Comparison of ENCODE assay signal across 11 cellular contexts in genomic region chr12:132554857-132555630, GRCh38. TPM values are rescaled to one million over a fixed set of nuclear protein-coding genes. Genes with fewer than 3 reads are reported as not detected.
DNase-seq lines count a peak whose midpoint lies in the region; ATAC-seq, FAIRE-seq and TF ChIP-seq lines count a peak whose summit lies in the region.
"Had no signal": no experiment of that assay in that cellular context is flagged by ENCODE, and none has a peak within 500 bp of the region (broad histone marks: within the 10 kb centered on the region; RNA-seq: fewer than 3 reads in every experiment).

No MANE protein-coding gene starts in this region.

- TF ChIP-seq POLR2A in spleen (IDR thresholded peaks at IDR 0.05) (no peak), stomach (IDR thresholded peaks at IDR 0.05) (no peak)

- H3K27me3 ChIP-seq in Loucy (ENCODE audit: insufficient read depth, low read length, poor library complexity, severe bottlenecking) (no peaks in the 10 kb centered on the region), bronchial epithelial cell (ENCODE audit: control insufficient read depth, insufficient read depth, low read length) (no peaks in the 10 kb centered on the region), spleen (replicated peaks in 1 of 7) (peaks cover 0 to 20% (median 0%) of the 10 kb centered on the region in 7 donors), stomach (peaks cover 0 to 11% (median 0%) of the 10 kb centered on the region in 3 donors)

- H2AFZ ChIP-seq in Loucy (ENCODE audit: low read length), result no peak overlapping the region

- peaks cover 4% of the 10 kb centered on the region; the same call in 1 of the 2 replicates for H3F3A ChIP-seq in Loucy (ENCODE audit: low read depth)

- CTCF ChIA-PET in activated naive CD4-positive, alpha-beta T cell treated with anti-CD3 and anti-CD28 coated beads for 36 hours (lab: Charles Lee), result interaction anchor here (0.7 to 1.6 kb wide), 2 partner anchors 141 to 307 kb away, joined by 3 to 5 read pairs; no protein-coding TSS in a partner anchor

- WGBS in spleen, 5 donors, result 79 to 89% (median 84%) methylated on average over 35 to 53 of the region's 53 CpGs
- WGBS in stomach, 5 donors, result 91 to 95% (median 92%) methylated on average over 41 to 53 of the region's 53 CpGs

- ATAC-seq in HG02763 (IDR thresholded peaks at IDR 0.05; ENCODE audit: unreplicated experiment) (no peak), HG02885 (IDR thresholded peaks at IDR 0.05; ENCODE audit: poor library complexity, unreplicated experiment) (no peak)

- peak; percentile 36 for DNase-seq in activated naive CD4-positive, alpha-beta T cell treated with anti-CD3 and anti-CD28 coated beads for 36 hours
- no peak for DNase-seq in activated naive CD4-positive, alpha-beta T cell (lab: John Stamatoyannopoulos, UW)
- DNase-seq in bronchial epithelial cell (ENCODE audit: low read depth) (no peak), spleen (no peak), stomach (no peak)
- DNase-seq: effector CD8-positive, alpha-beta T cell; NCI-H2081 had no signal

- no peaks in the 10 kb centered on the region for H4K20me1 ChIP-seq in Loucy (ENCODE audit: insufficient read depth, low read length, poor library complexity, severe bottlenecking)

- intact Hi-C loops in activated naive CD4-positive, alpha-beta T cell treated with anti-CD3 and anti-CD28 coated beads for 36 hours (cut with micrococcal nuclease), result no loop called here
- intact Hi-C loops in spleen (cut with DNase I; ENCODE audit: low total_unique reads), result no loop called here
- intact Hi-C loops in stomach (cut with DNase I; ENCODE audit: low total_unique reads), result no loop called here

- peaks cover 7% of the 10 kb centered on the region for H3K27me3 Mint-ChIP-seq in activated naive CD4-positive, alpha-beta T cell treated with anti-CD3 and anti-CD28 coated beads for 36 hours (ENCODE audit: low read depth)

- no peak overlapping the region for H3K4me2 ChIP-seq in Loucy (ENCODE audit: low read depth, low read length, poor library complexity, severe bottlenecking)

- H3K4me3 ChIP-seq in Loucy (ENCODE audit: low read length, poor library complexity, severe bottlenecking), result no peak overlapping the region
- no peak overlapping the region for H3K4me3 ChIP-seq in bronchial epithelial cell (ENCODE audit: low read depth, low read length)
- no peak overlapping the region for H3K4me3 ChIP-seq in spleen
- H3K4me3 ChIP-seq in stomach, result no peak overlapping the region

- peaks cover 9% of the 10 kb centered on the region for H3K36me3 Mint-ChIP-seq in activated naive CD4-positive, alpha-beta T cell treated with anti-CD3 and anti-CD28 coated beads for 36 hours (ENCODE audit: low read depth)
- H3K36me3 Mint-ChIP-seq: mesothelial cell of epicardium had no signal

- no peaks in the 10 kb centered on the region for H3K9me3 Mint-ChIP-seq in activated naive CD4-positive, alpha-beta T cell treated with anti-CD3 and anti-CD28 coated beads for 36 hours
- H3K9me3 Mint-ChIP-seq: mesothelial cell of epicardium had no signal

- no peak overlapping the region for H3K9ac ChIP-seq in Loucy (ENCODE audit: low read depth, low read length, poor library complexity, severe bottlenecking)

- H3K36me3 ChIP-seq in Loucy (ENCODE audit: insufficient read depth, low read length) (no peaks in the 10 kb centered on the region), bronchial epithelial cell (ENCODE audit: control insufficient read depth, insufficient read depth, low read length) (no peaks in the 10 kb centered on the region), spleen (peaks cover 0 to 61% (median 13%) of the 10 kb centered on the region in 6 donors), stomach (peaks cover 9 to 39% (median 35%) of the 10 kb centered on the region in 4 donors)

- H3K9me3 ChIP-seq in Loucy (ENCODE audit: insufficient read depth, low read depth, low read length) (no peaks in the 10 kb centered on the region), spleen (no peaks in the 10 kb centered on the region), stomach (no peaks in the 10 kb centered on the region)

- no peak for FAIRE-seq in bronchial epithelial cell (lab: Jason Lieb, UNC)

- H3K4me1 ChIP-seq in Loucy (ENCODE audit: insufficient read depth, low read length, poor library complexity, severe bottlenecking), result peaks cover 25% of the 10 kb centered on the region
- peaks cover 11 to 43% (median 22%) of the 10 kb centered on the region in 6 donors for H3K4me1 ChIP-seq in spleen
- H3K4me1 ChIP-seq in stomach, result peaks cover 5 to 14% (median 12%) of the 10 kb centered on the region in 4 donors

- no peak overlapping the region for H3K4me3 Mint-ChIP-seq in activated naive CD4-positive, alpha-beta T cell treated with anti-CD3 and anti-CD28 coated beads for 36 hours
- H3K4me3 Mint-ChIP-seq: mesothelial cell of epicardium had no signal

- no peak overlapping the region for H3K27ac Mint-ChIP-seq in activated naive CD4-positive, alpha-beta T cell treated with anti-CD3 and anti-CD28 coated beads for 36 hours
- H3K27ac Mint-ChIP-seq: mesothelial cell of epicardium had no signal

- no peaks in the 10 kb centered on the region for H3K9me2 ChIP-seq in Loucy (replicated peaks; ENCODE audit: low read depth, low read length)

- peaks cover 1% of the 10 kb centered on the region; the same call in 1 of the 2 replicates for H3K79me2 ChIP-seq in Loucy (ENCODE audit: insufficient read depth, low read length)

- H3K27ac ChIP-seq in spleen, result no peak overlapping the region
- H3K27ac ChIP-seq in stomach, result no peak overlapping the region

- peaks cover 3% of the 10 kb centered on the region for H3K4me1 Mint-ChIP-seq in activated naive CD4-positive, alpha-beta T cell treated with anti-CD3 and anti-CD28 coated beads for 36 hours (ENCODE audit: low read depth)

- no peak for TF ChIP-seq EP300 in stomach (IDR thresholded peaks at IDR 0.05)

- peak; percentile 80 for TF ChIP-seq CTCF in Loucy (conservative IDR thresholded peaks at IDR 0.05; ENCODE audit: low read length)
- TF ChIP-seq CTCF in bronchial epithelial cell (IDR thresholded peaks at IDR 0.05; ENCODE audit: insufficient read depth, low read length, severe bottlenecking), result peak; percentile 28
- peak in 8 of 11 experiments; percentile 8 to 63 (median 40) for TF ChIP-seq CTCF in spleen (IDR thresholded peaks at IDR 0.05 in 8 of 11, conservative IDR thresholded peaks at IDR 0.05 in 3 of 11)
- peak in 1 of 7 experiments; percentile 10 for TF ChIP-seq CTCF in stomach (IDR thresholded peaks at IDR 0.05)

RNA-seq across cellular contexts. Expression of gene LRCOL1, which starts 55.3 kb away (rescaled TPM):
- total RNA-seq in activated naive CD4-positive, alpha-beta T cell treated with anti-CD3 and anti-CD28 coated beads for 36 hours, result not detected
- total RNA-seq in bronchial epithelial cell, result not detected in 2 replicates
- total RNA-seq in spleen, result 1 to 10 TPM in 1 of 7 donors, under 1 TPM in 4, not detected in 2; 0.54 to 4.1 (median 0.83) TPM
- polyA plus RNA-seq in spleen, result 1 to 10 TPM; 2.0 to 4.0 (median 3.8) TPM
- total RNA-seq in stomach, result not detected
- polyA plus RNA-seq in stomach, result under 1 TPM in 1 of 3 donors, not detected in 2; 0.60 TPM
- total RNA-seq: mesothelial cell of epicardium had no signal
